In the genomic region with DNA sequence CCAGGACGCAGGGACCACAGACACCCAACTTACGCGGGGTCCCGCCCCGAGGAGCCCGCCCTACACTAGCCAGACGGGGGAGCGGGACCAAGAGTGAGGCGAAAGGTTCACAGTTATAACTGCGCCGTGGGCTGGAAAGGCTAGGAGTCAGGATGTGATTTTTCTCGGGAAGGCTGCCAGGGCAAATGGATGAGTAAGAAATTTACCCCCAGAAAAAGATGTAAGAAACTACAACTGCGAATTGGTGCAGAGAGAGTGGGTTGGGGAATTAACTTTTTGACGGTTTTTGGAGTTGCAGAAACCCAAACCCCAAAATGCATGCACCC, we compare ENCODE assay signal across 8 cellular contexts. TPM values are rescaled to one million over a fixed set of nuclear protein-coding genes. Genes with fewer than 3 reads are reported as not detected.
A peak's percentile ranks its signal among the peaks of the same experiment; 100 is the strongest.
DNase-seq lines count a peak whose midpoint lies in the region; ATAC-seq and TF ChIP-seq lines count a peak whose summit lies in the region.

No MANE protein-coding gene starts in this region.

- peak overlapping the region; percentile 59 to 60 for H3K27ac ChIP-seq in tibial artery

- no peak for ATAC-seq in activated naive CD4-positive, alpha-beta T cell treated with anti-CD3 and anti-CD28 coated beads, Interleukin-2, amount 50 U/mL, for 72 hours
- ATAC-seq in memory B cell (ENCODE audit: low read depth) = no peak
- ATAC-seq in HG02938 (IDR thresholded peaks at IDR 0.05; ENCODE audit: unreplicated experiment) = no peak

- H3K9me3 Mint-ChIP-seq in activated naive CD4-positive, alpha-beta T cell treated with anti-CD3 and anti-CD28 coated beads for 36 hours = no peaks in the 10 kb centered on the region
- no peaks in the 10 kb centered on the region for H3K9me3 Mint-ChIP-seq in activated naive CD4-positive, alpha-beta T cell treated with anti-CD3 and anti-CD28 coated beads, Interleukin-2, amount 50 U/mL, for 72 hours
- no peaks in the 10 kb centered on the region for H3K9me3 Mint-ChIP-seq in memory B cell

- no peaks in the 10 kb centered on the region for H3K36me3 Mint-ChIP-seq in activated naive CD4-positive, alpha-beta T cell treated with anti-CD3 and anti-CD28 coated beads for 36 hours (ENCODE audit: low read depth)
- H3K36me3 Mint-ChIP-seq in activated naive CD4-positive, alpha-beta T cell treated with anti-CD3 and anti-CD28 coated beads, Interleukin-2, amount 50 U/mL, for 72 hours = no peaks in the 10 kb centered on the region
- H3K36me3 Mint-ChIP-seq in memory B cell = no peaks in the 10 kb centered on the region

- no peak overlapping the region for H3K9ac ChIP-seq in adipocyte (ENCODE audit: low read length)

- peak overlapping the region; percentile 82 for H3K4me3 Mint-ChIP-seq in activated naive CD4-positive, alpha-beta T cell treated with anti-CD3 and anti-CD28 coated beads for 36 hours
- peak overlapping the region; percentile 83 for H3K4me3 Mint-ChIP-seq in memory B cell

- peaks cover 7% of the 10 kb centered on the region for H3K9me3 ChIP-seq in adipocyte (ENCODE audit: control insufficient read depth, low read length)
- H3K9me3 ChIP-seq in tibial artery = no peaks in the 10 kb centered on the region

- H3K27me3 ChIP-seq in adipocyte (replicated peaks; ENCODE audit: control insufficient read depth, insufficient read depth, low read length) = peaks cover 67% of the 10 kb centered on the region
- peaks cover 0 to 2% of the 10 kb centered on the region in 2 donors for H3K27me3 ChIP-seq in tibial artery

- in situ Hi-C loops in G401 (cut with HindIII; ENCODE audit: low sequenced_read_pairs) = loop anchor here (5.0 kb wide), 1 partner anchor 164 kb away; no protein-coding TSS in a partner anchor

- peaks cover 6% of the 10 kb centered on the region for H3K4me1 ChIP-seq in adipocyte (ENCODE audit: control insufficient read depth, insufficient read depth, low read length)
- H3K4me1 ChIP-seq in tibial artery = peaks cover 0 to 33% (median 23%) of the 10 kb centered on the region in 4 donors

- no peak for TF ChIP-seq CTCF in tibial artery (IDR thresholded peaks at IDR 0.05)

- H3K4me3 ChIP-seq in adipocyte (ENCODE audit: low read length) = peak overlapping the region; percentile 60
- H3K4me3 ChIP-seq in tibial artery = peak overlapping the region; percentile 61 to 73

- H3K27me3 Mint-ChIP-seq in activated naive CD4-positive, alpha-beta T cell treated with anti-CD3 and anti-CD28 coated beads for 36 hours (ENCODE audit: low read depth) = no peaks in the 10 kb centered on the region
- H3K27me3 Mint-ChIP-seq in memory B cell = peaks cover 2% of the 10 kb centered on the region

- DNase-seq in activated naive CD4-positive, alpha-beta T cell treated with anti-CD3 and anti-CD28 coated beads for 36 hours = no peak
- DNase-seq in activated naive CD4-positive, alpha-beta T cell treated with anti-CD3 and anti-CD28 coated beads, Interleukin-2, amount 50 U/mL, for 72 hours (ENCODE audit: low spot score in 2 of 2) = no peak
- DNase-seq in adipocyte (ENCODE audit: low read depth) (no peak), memory B cell (ENCODE audit: low spot score in 2 of 2) (no peak), tibial artery (no peak), SK-N-DZ (ENCODE audit: low spot score) (no peak), G401 (ENCODE audit: low spot score) (no peak)

- peaks cover 51% of the 10 kb centered on the region for H3K4me1 Mint-ChIP-seq in activated naive CD4-positive, alpha-beta T cell treated with anti-CD3 and anti-CD28 coated beads for 36 hours (ENCODE audit: low read depth)
- H3K4me1 Mint-ChIP-seq in memory B cell = peaks cover 16% of the 10 kb centered on the region

- no peaks in the 10 kb centered on the region for H3K36me3 ChIP-seq in adipocyte (ENCODE audit: control insufficient read depth, insufficient read depth, low read length, severe bottlenecking)
- no peaks in the 10 kb centered on the region for H3K36me3 ChIP-seq in tibial artery

- intact Hi-C loops in activated naive CD4-positive, alpha-beta T cell treated with anti-CD3 and anti-CD28 coated beads for 36 hours (cut with micrococcal nuclease) = loop anchor here (1.0 to 5.0 kb wide), 7 partner anchors 19 to 374 kb away; no protein-coding TSS in a partner anchor
- intact Hi-C loops in tibial artery (cut with DNase I; ENCODE audit: low total_unique reads) = loop anchor here (2.0 to 10.0 kb wide), 5 partner anchors 54 to 184 kb away; partner anchors contain the start of gene CD82

- CTCF ChIA-PET in activated naive CD4-positive, alpha-beta T cell treated with anti-CD3 and anti-CD28 coated beads for 36 hours (lab: Charles Lee) = no interaction called here

- peak overlapping the region; percentile 72 for H3K27ac Mint-ChIP-seq in activated naive CD4-positive, alpha-beta T cell treated with anti-CD3 and anti-CD28 coated beads for 36 hours
- peak overlapping the region in 1 of 2 donors; percentile 62 for H3K27ac Mint-ChIP-seq in activated naive CD4-positive, alpha-beta T cell treated with anti-CD3 and anti-CD28 coated beads, Interleukin-2, amount 50 U/mL, for 72 hours
- H3K27ac Mint-ChIP-seq in memory B cell = peak overlapping the region; percentile 65

RNA-seq across cellular contexts. Expression of gene TSPAN18, which starts 1.3 kb away (rescaled TPM):
- 1 to 10 TPM; 7.3 to 8.4 TPM for total RNA-seq in activated naive CD4-positive, alpha-beta T cell treated with anti-CD3 and anti-CD28 coated beads for 36 hours
- 1 to 10 TPM; 2.3 to 3.6 TPM for total RNA-seq in activated naive CD4-positive, alpha-beta T cell treated with anti-CD3 and anti-CD28 coated beads, Interleukin-2, amount 50 U/mL, for 72 hours
- polyA plus RNA-seq in SK-N-DZ (2014; cell fraction: cytosol; rRNA removed) = 9.8 and 15.7 TPM in 2 replicates
- polyA plus RNA-seq in SK-N-DZ (2014; cell fraction: nucleus; rRNA removed) = 6.9 and 15.7 TPM in 2 replicates
- 11.6 and 13.3 TPM in 2 replicates for total RNA-seq in G401 (2014; rRNA removed; shearing (Covaris generic))
